In the genomic region with DNA sequence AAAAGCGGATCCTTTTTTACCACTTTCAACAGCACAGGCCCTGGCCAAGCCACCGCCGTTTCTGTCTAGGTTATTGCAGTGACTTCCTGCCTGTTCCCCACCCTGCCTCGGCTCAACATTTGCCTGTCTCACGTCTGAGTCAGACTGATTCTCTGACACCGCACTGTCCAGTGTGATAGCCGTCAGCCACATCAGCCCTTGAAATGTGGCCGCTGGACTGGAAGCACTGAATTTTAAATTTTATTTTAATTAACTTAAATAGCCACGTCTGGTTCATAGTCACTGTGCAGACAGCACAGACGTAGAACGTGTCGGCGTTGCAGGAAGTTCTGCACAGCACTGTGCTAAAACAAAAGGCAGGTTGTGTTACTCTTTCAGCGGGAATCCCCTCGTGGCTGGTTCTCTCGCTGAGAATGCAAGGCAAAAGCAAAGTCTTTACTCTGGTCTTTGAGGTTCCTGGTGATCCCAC, we compare ENCODE assay signal across 9 cellular contexts. TPM values are rescaled to one million over a fixed set of nuclear protein-coding genes. Genes with fewer than 3 reads are reported as not detected.
DNase-seq lines count a peak whose midpoint lies in the region; ATAC-seq lines count a peak whose summit lies in the region.
"Had no signal": no experiment of that assay in that cellular context is flagged by ENCODE, and none has a peak within 500 bp of the region (broad histone marks: within the 10 kb centered on the region; RNA-seq: fewer than 3 reads in every experiment).

No MANE protein-coding gene starts in this region.

- in situ Hi-C loops in HAP-1 (cut with MboI; ENCODE audit: low sequenced_read_pairs): no loop called here

- no peak overlapping the region for H3K4me3 ChIP-seq in HAP-1
- H3K4me3 ChIP-seq: thoracic aorta had no signal

- no peaks in the 10 kb centered on the region for H3K9me3 ChIP-seq in HAP-1
- H3K9me3 ChIP-seq: thoracic aorta had no signal

- no peaks in the 10 kb centered on the region for H3K27me3 ChIP-seq in HAP-1 (ENCODE audit: low read depth)

- peak; percentile 78 for ATAC-seq in HG03280 (IDR thresholded peaks at IDR 0.05; ENCODE audit: unreplicated experiment)
- ATAC-seq in left ventricle myocardium superior: peak; percentile 59
- ATAC-seq in GM21381 (IDR thresholded peaks at IDR 0.05; ENCODE audit: unreplicated experiment): no peak

- H3K4me1 ChIP-seq in HAP-1: no peaks in the 10 kb centered on the region

- peaks cover 48% of the 10 kb centered on the region for H3K36me3 ChIP-seq in HAP-1 (replicated peaks)

- intact Hi-C loops in left ventricle myocardium superior (cut with micrococcal nuclease): no loop called here

- peak; percentile 89 for DNase-seq in activated CD8-positive, alpha-beta memory T cell treated with anti-CD3 and anti-CD28 coated beads for 24 hours
- DNase-seq in left ventricle myocardium superior (peak; percentile 37), ureter (ENCODE audit: low spot score) (no peak), HAP-1 (ENCODE audit: low spot score in 2 of 2) (no peak), mucosa of gallbladder (ENCODE audit: low spot score) (no peak)
- peak; percentile 37 for DNase-seq in stimulated activated CD8-positive, alpha-beta memory T cell treated with anti-CD3 and anti-CD28 coated beads, Interleukin-7, amount 100 ng/mL, for 24 hours (ENCODE audit: low read depth)

RNA-seq across cellular contexts. Expression of a gene that starts 56.3 kb away (rescaled TPM):
- total RNA-seq in left ventricle myocardium superior (56.6 TPM), ureter (52.3 TPM), mucosa of gallbladder (34.9 TPM)

Comparison
In these comparisons a context has a peak if more than half of its experiments do, and no peak if none do; other contexts are left out.
1. DNase-seq: peak in activated CD8-positive, alpha-beta memory T cell treated with anti-CD3 and anti-CD28 coated beads for 24 hours (single experiment), left ventricle myocardium superior (single experiment) and stimulated activated CD8-positive, alpha-beta memory T cell treated with anti-CD3 and anti-CD28 coated beads, Interleukin-7, amount 100 ng/mL, for 24 hours (single experiment); none in ureter (single experiment), HAP-1 (0 of 2) and mucosa of gallbladder (single experiment).